Comparison of ENCODE assay signal across 11 cellular contexts in the genomic region with DNA sequence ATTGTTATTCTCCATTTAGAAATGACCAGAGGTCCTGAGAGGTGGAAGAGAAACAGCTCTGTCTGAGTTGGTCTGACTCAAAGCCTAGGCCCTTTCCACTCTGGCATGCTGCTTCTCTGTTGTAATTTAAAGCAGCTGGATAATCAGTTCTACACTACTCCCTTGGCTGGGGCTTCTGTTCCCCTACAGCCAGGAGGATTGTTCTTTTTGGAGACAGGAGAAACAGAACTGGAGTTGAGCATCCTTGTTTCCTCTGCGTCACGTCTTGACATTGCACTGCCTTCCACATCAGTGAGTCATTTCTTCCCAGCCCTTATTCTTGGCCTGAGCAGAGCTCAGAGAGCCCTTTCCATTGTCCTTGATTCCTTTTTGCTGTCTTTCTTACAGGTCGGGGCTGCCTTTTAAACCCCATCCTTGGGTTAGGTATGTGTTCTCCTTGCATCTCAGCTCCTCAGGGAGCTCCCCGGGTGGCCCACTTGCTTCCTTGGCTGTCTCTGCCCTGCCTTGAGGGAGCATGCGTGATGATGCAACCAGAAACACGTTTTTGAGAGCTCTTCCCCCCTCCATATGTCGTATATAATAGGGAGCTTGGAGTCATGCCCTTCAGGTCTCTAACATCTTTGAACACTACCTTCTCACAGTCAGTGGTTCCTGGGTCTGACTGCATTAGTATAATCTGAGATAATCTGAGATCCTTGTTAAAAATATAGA. TPM values are rescaled to one million over a fixed set of nuclear protein-coding genes. Genes with fewer than 3 reads are reported as not detected.
DNase-seq lines count a peak whose midpoint lies in the region; ATAC-seq and TF ChIP-seq lines count a peak whose summit lies in the region.
"Had no signal": no experiment of that assay in that cellular context is flagged by ENCODE, and none has a peak within 500 bp of the region (broad histone marks: within the 10 kb centered on the region; RNA-seq: fewer than 3 reads in every experiment).

No MANE protein-coding gene starts in this region.

- no peak for ATAC-seq in GM21737 (IDR thresholded peaks at IDR 0.05; ENCODE audit: unreplicated experiment)
- no peak for ATAC-seq in HG03095 (IDR thresholded peaks at IDR 0.05; ENCODE audit: unreplicated experiment)

- H3K4me1 ChIP-seq in left ventricle myocardium inferior: peaks cover 29% of the 10 kb centered on the region
- peaks cover 18% of the 10 kb centered on the region for H3K4me1 ChIP-seq in testis

- intact Hi-C loops in left ventricle myocardium inferior (cut with micrococcal nuclease) (no loop called here), testis (cut with DNase I; ENCODE audit: low total_unique reads) (no loop called here)

- H3K4me1 Mint-ChIP-seq in activated naive CD4-positive, alpha-beta T cell treated with anti-CD3 and anti-CD28 coated beads, Interleukin-2, amount 10 ng/mL, durations not matched to agents 7 days and 5 days: no peaks in the 10 kb centered on the region

- H3K4me3 Mint-ChIP-seq in activated naive CD4-positive, alpha-beta T cell treated with anti-CD3 and anti-CD28 coated beads, Interleukin-2, amount 10 ng/mL, durations not matched to agents 7 days and 5 days: no peak overlapping the region

- no peak overlapping the region for H3K27ac Mint-ChIP-seq in activated naive CD4-positive, alpha-beta T cell treated with anti-CD3 and anti-CD28 coated beads, Interleukin-2, amount 10 ng/mL, durations not matched to agents 7 days and 5 days

- H3K9me3 Mint-ChIP-seq in activated naive CD4-positive, alpha-beta T cell treated with anti-CD3 and anti-CD28 coated beads, Interleukin-2, amount 10 ng/mL, durations not matched to agents 7 days and 5 days: no peaks in the 10 kb centered on the region

- no peak overlapping the region for H3K27ac ChIP-seq in brain microvascular endothelial cell
- peak overlapping the region; percentile 78 for H3K27ac ChIP-seq in left ventricle myocardium inferior (replicated peaks)
- H3K27ac ChIP-seq in testis: peak overlapping the region; percentile 27 to 82

- 57 to 63% methylated on average over 7 of the region's 7 CpGs for WGBS in testis, 2 donors

- no peak for TF ChIP-seq POLR2A in testis (IDR thresholded peaks at IDR 0.05)

- peaks cover 9% of the 10 kb centered on the region for H3K36me3 Mint-ChIP-seq in activated naive CD4-positive, alpha-beta T cell treated with anti-CD3 and anti-CD28 coated beads, Interleukin-2, amount 10 ng/mL, durations not matched to agents 7 days and 5 days

- CTCF ChIA-PET in activated naive CD4-positive, alpha-beta T cell treated with anti-CD3 and anti-CD28 coated beads, Interleukin-2, amount 10 ng/mL, durations not matched to agents 7 days and 5 days (lab: Charles Lee): interaction anchor here (0.6 kb wide), 1 partner anchor 976 kb away, joined by 3 read pairs; no protein-coding TSS in a partner anchor

- DNase-seq in HFF-Myc (ENCODE audit: extremely low read depth, low read depth) (peak; percentile 21), brain microvascular endothelial cell (peak; percentile 56), left ventricle myocardium inferior (no peak), testis (peak; percentile 67), NCI-H1694 treated with DMSO at 0.1 percent for 48 hours (lab: John Stamatoyannopoulos, UW) (no peak)
- DNase-seq in activated naive CD4-positive, alpha-beta T cell treated with anti-CD3 and anti-CD28 coated beads, Interleukin-2, amount 10 ng/mL, durations not matched to agents 7 days and 5 days: no peak
- DNase-seq: activated CD4-positive, alpha-beta T cell treated with anti-CD3 and anti-CD28 coated beads for 48 hours; DMS79 treated with DMSO at 0.1 percent for 48 hours; NCI-H187 had no signal

- H3K4me3 ChIP-seq in HFF-Myc (replicated peaks; ENCODE audit: low read depth, low read length): no peak overlapping the region
- H3K4me3 ChIP-seq in brain microvascular endothelial cell (ENCODE audit: low read depth, low read length): no peak overlapping the region
- H3K4me3 ChIP-seq in left ventricle myocardium inferior: no peak overlapping the region
- H3K4me3 ChIP-seq in testis: no peak overlapping the region

- H3K27me3 Mint-ChIP-seq in activated naive CD4-positive, alpha-beta T cell treated with anti-CD3 and anti-CD28 coated beads, Interleukin-2, amount 10 ng/mL, durations not matched to agents 7 days and 5 days: no peaks in the 10 kb centered on the region

- TF ChIP-seq CTCF in HFF-Myc (IDR thresholded peaks at IDR 0.05; ENCODE audit: low read depth, low read length, missing control alignments) (no peak), brain microvascular endothelial cell (IDR thresholded peaks at IDR 0.05; ENCODE audit: low read depth, low read length, missing control alignments) (no peak), left ventricle myocardium inferior (IDR thresholded peaks at IDR 0.05; ENCODE audit: borderline replicate concordance) (no peak), testis (IDR thresholded peaks at IDR 0.05) (no peak)

- H3K27me3 ChIP-seq in brain microvascular endothelial cell (replicated peaks) (no peaks in the 10 kb centered on the region), left ventricle myocardium inferior (ENCODE audit: low read depth) (no peaks in the 10 kb centered on the region), testis (no peaks in the 10 kb centered on the region)

- in situ Hi-C loops in brain microvascular endothelial cell (cut with HindIII; ENCODE audit: low pct_ligation_motif_present, low sequenced_read_pairs): no loop called here

- no peaks in the 10 kb centered on the region for H3K36me3 ChIP-seq in brain microvascular endothelial cell (replicated peaks)
- H3K36me3 ChIP-seq in left ventricle myocardium inferior: peaks cover 78% of the 10 kb centered on the region
- no peaks in the 10 kb centered on the region for H3K36me3 ChIP-seq in testis (ENCODE audit: low read depth, missing control alignments)

- H3K9me3 ChIP-seq in left ventricle myocardium inferior (replicated peaks): no peaks in the 10 kb centered on the region
- no peaks in the 10 kb centered on the region for H3K9me3 ChIP-seq in testis

RNA-seq across cellular contexts. Expression of a gene that starts 35.7 kb away (rescaled TPM):
- total RNA-seq in left ventricle myocardium inferior (1.8 TPM), testis (100 to 1,000 TPM; 140 to 190 TPM)
- 263 TPM for polyA plus RNA-seq in testis (ENCODE audit: insufficient read depth, low read depth, low replicate concordance)

Comparison
In these comparisons a context has a peak if more than half of its experiments do, and no peak if none do; other contexts are left out.
1. DNase-seq: peak in HFF-Myc (single experiment), brain microvascular endothelial cell (single experiment) and testis (single experiment); none in left ventricle myocardium inferior (single experiment), activated naive CD4-positive, alpha-beta T cell treated with anti-CD3 and anti-CD28 coated beads, Interleukin-2, amount 10 ng/mL, durations not matched to agents 7 days and 5 days (single experiment) and NCI-H1694 treated with DMSO at 0.1 percent for 48 hours (single experiment).
2. RNA of a gene that starts 35.7 kb away (total RNA-seq): 140 to 190 TPM in testis; 1.8 TPM in left ventricle myocardium inferior (single experiment); every median in the first group is over 10 times any median in the second.